Comparison of ENCODE assay signal across 14 cellular contexts in genomic region chr11:44032304-44033085, GRCh38. TPM values are rescaled to one million over a fixed set of nuclear protein-coding genes. Genes with fewer than 3 reads are reported as not detected.
DNase-seq lines count a peak whose midpoint lies in the region; ATAC-seq, FAIRE-seq and TF ChIP-seq lines count a peak whose summit lies in the region.
"Had no signal": no experiment of that assay in that cellular context is flagged by ENCODE, and none has a peak within 500 bp of the region (broad histone marks: within the 10 kb centered on the region; RNA-seq: fewer than 3 reads in every experiment).

No MANE protein-coding gene starts in this region.

- no peak overlapping the region for H3K9ac ChIP-seq in kidney (ENCODE audit: low read length in 2 of 2)
- H3K9ac ChIP-seq: BLaER1 treated with 17β-estradiol and CSF1 and Interleukin-3, amounts not matched to agents 10 nM and 100 nM had no signal

- peak overlapping the region; percentile 51 to 57 for H3K27ac ChIP-seq in kidney (ENCODE audit: low read depth in 2 of 2, low read length in 2 of 2)
- H3K27ac ChIP-seq: BLaER1 treated with 17β-estradiol and CSF1 and Interleukin-3, amounts not matched to agents 10 nM and 100 nM had no signal

- no peak for TF ChIP-seq CTCF in chondrocyte (IDR thresholded peaks at IDR 0.05)
- TF ChIP-seq CTCF in kidney (IDR thresholded peaks at IDR 0.05; ENCODE audit: borderline replicate concordance, extremely low read depth, insufficient read depth) = no peak

- peak overlapping the region; percentile 92 for H3K27ac Mint-ChIP-seq in chondrocyte (ENCODE audit: unreplicated experiment)

- peak overlapping the region; percentile 12 for H3K4me3 Mint-ChIP-seq in chondrocyte (ENCODE audit: unreplicated experiment)

- H3K9me3 Mint-ChIP-seq in chondrocyte (ENCODE audit: low read depth) = no peaks in the 10 kb centered on the region

- no peak for FAIRE-seq in kidney (lab: Jason Lieb, UNC)
- FAIRE-seq: TTC549 had no signal

- H3K9me3 ChIP-seq in kidney (ENCODE audit: control insufficient read depth in 1 of 2, low read length in 2 of 2) = no peaks in the 10 kb centered on the region

- no peaks in the 10 kb centered on the region for H3K36me3 ChIP-seq in kidney (ENCODE audit: control insufficient read depth in 1 of 2, insufficient read depth in 2 of 2, low read length in 2 of 2)
- H3K36me3 ChIP-seq: BLaER1 treated with 17β-estradiol and CSF1 and Interleukin-3, amounts not matched to agents 10 nM and 100 nM had no signal

- DNase-seq in ELR (ENCODE audit: low read depth) (peak; percentile 16), chondrocyte (ENCODE audit: low spot score) (no peak), kidney (peak; percentile 81), skeletal muscle cell (ENCODE audit: low read depth) (peak; percentile 45), SK-N-DZ (ENCODE audit: low spot score) (no peak), occipital lobe (lab: John Stamatoyannopoulos, UW) (no peak), UCSD-AML1 (lab: John Stamatoyannopoulos, UW; ENCODE audit: unreplicated experiment) (no peak)
- DNase-seq: NCI-H187 treated with DMSO at 0.1 percent for 48 hours; stimulated activated CD8-positive, alpha-beta memory T cell treated with anti-CD3 and anti-CD28 coated beads, Interleukin-4, amount 100 ng/mL, for 48 hours had no signal

- peaks cover 39% of the 10 kb centered on the region for H3K4me1 Mint-ChIP-seq in chondrocyte (ENCODE audit: low read depth)

- peaks cover 3% of the 10 kb centered on the region for H3K27me3 Mint-ChIP-seq in chondrocyte (ENCODE audit: low read depth)

- peaks cover 0 to 10% of the 10 kb centered on the region in 2 donors for H3K4me1 ChIP-seq in kidney (ENCODE audit: control insufficient read depth in 1 of 2, insufficient read depth in 1 of 2, low read depth in 1 of 2, low read length in 2 of 2)
- H3K4me1 ChIP-seq: BLaER1 treated with 17β-estradiol and CSF1 and Interleukin-3, amounts not matched to agents 10 nM and 100 nM had no signal

- no peak overlapping the region for H3K4me3 ChIP-seq in kidney (ENCODE audit: low read length in 2 of 2)
- H3K4me3 ChIP-seq in skeletal muscle cell (ENCODE audit: low read depth, low read length) = no peak overlapping the region
- H3K4me3 ChIP-seq: BLaER1 treated with 17β-estradiol and CSF1 and Interleukin-3, amounts not matched to agents 10 nM and 100 nM had no signal

- no peak for ATAC-seq in GM21737 (IDR thresholded peaks at IDR 0.05; ENCODE audit: unreplicated experiment)

- H3K36me3 Mint-ChIP-seq in chondrocyte (ENCODE audit: low read depth) = no peaks in the 10 kb centered on the region

- intact Hi-C loops in kidney (cut with DNase I) = loop anchor here (10.0 kb wide), 1 partner anchor 88 kb away; the partner anchor contains the start of gene C11orf96

RNA-seq across cellular contexts. Expression of gene ACCSL, which starts 15.3 kb away (rescaled TPM):
- not detected in 3 replicates for total RNA-seq in chondrocyte
- total RNA-seq in kidney = not detected
- polyA plus RNA-seq in kidney (ENCODE audit: insufficient read depth, low read depth, low replicate concordance) = not detected
- polyA plus RNA-seq in SK-N-DZ (2014; cell fraction: cytosol; rRNA removed) = not detected in 2 replicates
- not detected in 2 replicates for polyA plus RNA-seq in SK-N-DZ (2014; cell fraction: nucleus; rRNA removed)
- total RNA-seq in occipital lobe = not detected
- total RNA-seq: OCI-LY7, pulmonary artery endothelial cell had no signal

RNA-seq across cellular contexts. Expression of gene ACCS, which starts 33.6 kb away (rescaled TPM):
- total RNA-seq in chondrocyte = 5.8 to 14.7 TPM (median 11.1 TPM) in 3 replicates
- total RNA-seq in kidney = 39.0 TPM
- polyA plus RNA-seq in kidney (ENCODE audit: insufficient read depth, low read depth, low replicate concordance) = 11.4 TPM
- polyA plus RNA-seq in SK-N-DZ (2014; cell fraction: cytosol; rRNA removed) = not detected in 2 replicates
- 0.35 TPM in 1 of 2 replicates, not detected in the other for polyA plus RNA-seq in SK-N-DZ (2014; cell fraction: nucleus; rRNA removed)
- total RNA-seq in occipital lobe = 7.6 TPM
- total RNA-seq: OCI-LY7 had no signal

Comparison
In these comparisons a context has a peak if more than half of its experiments do, and no peak if none do; other contexts are left out.
1. DNase-seq: peak in ELR (single experiment), kidney (single experiment) and skeletal muscle cell (single experiment); none in chondrocyte (single experiment), SK-N-DZ (single experiment), occipital lobe (single experiment) and UCSD-AML1 (single experiment).